In genomic region chr3:46670891-46671427, GRCh38 we compare ENCODE assay signal across 21 cellular contexts. TPM values are rescaled to one million over a fixed set of nuclear protein-coding genes. Genes with fewer than 3 reads are reported as not detected.
DNase-seq lines count a peak whose midpoint lies in the region; ATAC-seq, FAIRE-seq and TF ChIP-seq lines count a peak whose summit lies in the region.
"Had no signal": no experiment of that assay in that cellular context is flagged by ENCODE, and none has a peak within 500 bp of the region (broad histone marks: within the 10 kb centered on the region; RNA-seq: fewer than 3 reads in every experiment).

No MANE protein-coding gene starts in this region.

- FAIRE-seq in GM12891 (lab: Jason Lieb, UNC), result no peak
- FAIRE-seq: islet of Langerhans had no signal

- H3K27ac ChIP-seq in dorsolateral prefrontal cortex, result no peak overlapping the region
- H3K27ac ChIP-seq: cardiac muscle cell had no signal

- DNase-seq in 8988T (peak; percentile 15), GM12891 (ENCODE audit: insufficient read length, low spot score) (peak; percentile 3), dorsolateral prefrontal cortex (peak in 6 of 10 donors; percentile 1 to 31 (median 19)), omental fat pad (ENCODE audit: low spot score) (peak; percentile 14), HuH-7 (ENCODE audit: low spot score) (no peak)
- DNase-seq: activated naive CD8-positive, alpha-beta T cell treated with anti-CD3 and anti-CD28 coated beads, Interleukin-2, amount 50 U/mL, for 24 hours; Calu3; effector memory CD4-positive, alpha-beta T cell; mesendoderm; MG63; NCI-H1694; NCI-H510A; retina; SIG-M5 had no signal

- no peak for TF ChIP-seq CTCF in dorsolateral prefrontal cortex (IDR thresholded peaks at IDR 0.05 in 54 of 56, conservative IDR thresholded peaks at IDR 0.05 in 2 of 56; ENCODE audit: low read depth in 1 of 56, partially characterized antibody in 56 of 56)
- TF ChIP-seq CTCF in omental fat pad (IDR thresholded peaks at IDR 0.05), result no peak

- ATAC-seq in omental fat pad (ENCODE audit: low FRiP score) (no peak), HG02970 (IDR thresholded peaks at IDR 0.05; ENCODE audit: low FRiP score, unreplicated experiment) (no peak), GM21737 (IDR thresholded peaks at IDR 0.05; ENCODE audit: unreplicated experiment) (no peak)
- ATAC-seq: activated naive CD8-positive, alpha-beta T cell treated with anti-CD3 and anti-CD28 coated beads, Interleukin-2, amount 50 U/mL, for 24 hours; T-helper 17 cell had no signal

- no peak for TF ChIP-seq POLR2A in GM12891 (IDR thresholded peaks at IDR 0.05; ENCODE audit: low read depth, low read length)

- intact Hi-C loops in dorsolateral prefrontal cortex (cut with DNase I), result no loop called here

- no peaks in the 10 kb centered on the region for H3K27me3 ChIP-seq in dorsolateral prefrontal cortex
- H3K27me3 ChIP-seq: cardiac muscle cell, MG63 had no signal

- no peak overlapping the region for H3K4me3 ChIP-seq in dorsolateral prefrontal cortex
- H3K4me3 ChIP-seq: cardiac muscle cell, MG63 had no signal

TF ChIP-seq in GM12891, 5 proteins besides CTCF, POLR2A, EP300 and RAD21:
- TF ChIP-seq PAX5 (IDR thresholded peaks at IDR 0.05; ENCODE audit: insufficient read depth, low read length, severe bottlenecking), result no peak
- no peak for TF ChIP-seq POLR2AphosphoS5 (IDR thresholded peaks at IDR 0.05; ENCODE audit: low read depth, low read length)
- TF ChIP-seq POU2F2 (IDR thresholded peaks at IDR 0.05; ENCODE audit: low read depth, low read length), result no peak
- no peak for TF ChIP-seq TAF1 (IDR thresholded peaks at IDR 0.05; ENCODE audit: low read depth, low read length)
- TF ChIP-seq SPI1 (IDR thresholded peaks at IDR 0.05; ENCODE audit: low read depth, low read length), result no peak

RNA-seq across cellular contexts. Expression of gene ALS2CL, which starts 22.5 kb away (rescaled TPM):
- 0.04 TPM for polyA plus RNA-seq in GM12891 (2012; ENCODE audit: low read depth, missing spikeins)
- total RNA-seq in dorsolateral prefrontal cortex (10 to 100 TPM in 113 of 120 experiments, 1 to 10 TPM in 7; 3.9 to 38.1 (median 15.9) TPM), omental fat pad (10 to 100 TPM in 1 of 4 donors, 1 to 10 TPM in 3; 3.7 to 30.6 (median 6.7) TPM)

RNA-seq across cellular contexts. Expression of gene TMIE, which starts 30.2 kb away (rescaled TPM):
- not detected for polyA plus RNA-seq in GM12891 (2012; ENCODE audit: low read depth, missing spikeins)
- 10 to 100 TPM in 17 of 120 experiments, 1 to 10 TPM in 103; 3.7 to 23.3 (median 7.6) TPM for total RNA-seq in dorsolateral prefrontal cortex
- total RNA-seq in omental fat pad, result under 1 TPM in 1 of 4 donors, not detected in 3; 0.79 TPM
- polyA plus RNA-seq: neural cell had no signal

RNA-seq across cellular contexts. Expression of gene PRSS50, which starts 46.7 kb away (rescaled TPM):
- not detected for polyA plus RNA-seq in GM12891 (2012; ENCODE audit: low read depth, missing spikeins)
- under 1 TPM in 44 of 120 experiments, not detected in 76; 0.11 to 0.64 (median 0.31) TPM for total RNA-seq in dorsolateral prefrontal cortex
- total RNA-seq in omental fat pad, result under 1 TPM in 1 of 4 donors, not detected in 3; 0.32 TPM
- total RNA-seq: Calu3, fibroblast of lung, T-helper 17 cell had no signal
- polyA plus RNA-seq: fibroblast of lung, neural cell had no signal

RNA-seq across cellular contexts. Expression of gene FAM240A, which starts 58.6 kb away (rescaled TPM):
- polyA plus RNA-seq in GM12891 (2012; ENCODE audit: low read depth, missing spikeins), result not detected
- total RNA-seq in dorsolateral prefrontal cortex, result under 1 TPM in 1 of 120 experiments, not detected in 119; 0.30 TPM
- total RNA-seq in omental fat pad, result not detected
- total RNA-seq: Calu3, cardiac muscle cell, fibroblast of lung, T-helper 17 cell had no signal
- polyA plus RNA-seq: cardiac muscle cell, fibroblast of lung, neural cell had no signal
